In genomic region chr4:3075652-3075981, GRCh38 we compare ENCODE assay signal across 8 cellular contexts. TPM values are rescaled to one million over a fixed set of nuclear protein-coding genes. Genes with fewer than 3 reads are reported as not detected.
DNase-seq lines count a peak whose midpoint lies in the region; ATAC-seq and TF ChIP-seq lines count a peak whose summit lies in the region.

No MANE protein-coding gene starts in this region.

- H3K4me1 Mint-ChIP-seq in naive thymus-derived CD8-positive, alpha-beta T cell: peaks cover 17 to 38% (median 34%) of the 10 kb centered on the region in 4 donors

- H3K36me3 Mint-ChIP-seq in naive thymus-derived CD8-positive, alpha-beta T cell: peaks cover 0 to 6% (median 0%) of the 10 kb centered on the region in 3 donors

- H3K4me3 ChIP-seq in AG10803 (ENCODE audit: low read length): peak overlapping the region; percentile 94
- H3K4me3 ChIP-seq in Jurkat, Clone E6-1 (ENCODE audit: low read length): peak overlapping the region; percentile 90
- H3K4me3 ChIP-seq in choroid plexus epithelial cell (ENCODE audit: low read depth, low read length): peak overlapping the region; percentile 95

- ATAC-seq in naive thymus-derived CD8-positive, alpha-beta T cell: no peak
- ATAC-seq in HG03280 (IDR thresholded peaks at IDR 0.05; ENCODE audit: unreplicated experiment) (no peak), HG02571 (IDR thresholded peaks at IDR 0.05; ENCODE audit: unreplicated experiment) (no peak)

- DNase-seq in AG10803 (ENCODE audit: low read depth) (no peak), choroid plexus epithelial cell (ENCODE audit: low read depth) (no peak), 8988T (no peak), COLO668 (lab: John Stamatoyannopoulos, UW; ENCODE audit: unreplicated experiment) (no peak)
- DNase-seq in Jurkat, Clone E6-1 (ENCODE audit: low read depth, low spot score): no peak
- no peak for DNase-seq in naive thymus-derived CD8-positive, alpha-beta T cell

- no peak for TF ChIP-seq CTCF in AG10803 (conservative IDR thresholded peaks at IDR 0.05; ENCODE audit: low read length)
- TF ChIP-seq CTCF in choroid plexus epithelial cell (conservative IDR thresholded peaks at IDR 0.05; ENCODE audit: low read depth, low read length): no peak

- peak overlapping the region; percentile 82 to 91 (median 88) for H3K4me3 Mint-ChIP-seq in naive thymus-derived CD8-positive, alpha-beta T cell

- H3K27ac Mint-ChIP-seq in naive thymus-derived CD8-positive, alpha-beta T cell: peak overlapping the region; percentile 29 to 92 (median 74)

- POLR2A ChIA-PET in naive thymus-derived CD8-positive, alpha-beta T cell (lab: Charles Lee): interaction anchor here (1.6 kb wide), 1 partner anchor 34 kb away, joined by 9 read pairs; no protein-coding TSS in a partner anchor

- no peaks in the 10 kb centered on the region for H3K27me3 Mint-ChIP-seq in naive thymus-derived CD8-positive, alpha-beta T cell

- H3K9me3 Mint-ChIP-seq in naive thymus-derived CD8-positive, alpha-beta T cell: no peaks in the 10 kb centered on the region

RNA-seq across cellular contexts. Expression of gene HTT, which starts 1.1 kb away (rescaled TPM):
- 46.0 TPM for polyA plus RNA-seq in Jurkat, Clone E6-1 (2012; ENCODE audit: insufficient read depth, insufficient read length)
- total RNA-seq in naive thymus-derived CD8-positive, alpha-beta T cell: 10 to 100 TPM; 56.7 to 64.6 TPM
- 1 to 10 TPM; 2.2 to 5.0 (median 2.7) TPM for polyA plus RNA-seq in naive thymus-derived CD8-positive, alpha-beta T cell

RNA-seq across cellular contexts. Expression of gene HTT-AS, which starts 1.3 kb away (rescaled TPM):
- polyA plus RNA-seq in Jurkat, Clone E6-1 (2012; ENCODE audit: insufficient read depth, insufficient read length): not detected
- not detected for total RNA-seq in naive thymus-derived CD8-positive, alpha-beta T cell
- not detected for polyA plus RNA-seq in naive thymus-derived CD8-positive, alpha-beta T cell
